Comparison of ENCODE assay signal across 8 cellular contexts in the genomic region with DNA sequence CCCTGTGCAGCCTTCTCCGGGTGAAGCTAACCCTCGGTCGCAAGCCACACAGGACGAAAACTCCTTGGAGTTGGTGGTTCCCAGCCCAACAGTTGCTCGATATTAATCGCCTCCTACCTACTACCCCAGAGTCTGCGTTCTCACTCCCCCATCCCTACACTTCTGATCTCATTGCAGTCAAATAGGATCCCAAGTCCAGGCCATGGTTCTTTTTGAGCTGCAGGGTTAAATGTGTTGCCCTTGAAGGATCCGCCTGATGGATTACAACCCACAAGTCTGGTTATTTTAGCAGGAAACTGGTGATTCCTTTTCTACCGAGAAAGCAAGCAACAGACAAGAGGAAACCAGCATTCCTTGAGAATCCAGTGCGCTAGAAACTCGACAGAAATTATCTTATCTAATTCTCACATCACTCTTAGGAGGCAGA.
DNase-seq lines count a peak whose midpoint lies in the region; ATAC-seq and TF ChIP-seq lines count a peak whose summit lies in the region.

No MANE protein-coding gene starts in this region.

- no peaks in the 10 kb centered on the region for H3K9me3 ChIP-seq in DOHH2 (ENCODE audit: control insufficient read depth, insufficient read depth, low read length)
- no peaks in the 10 kb centered on the region for H3K9me3 ChIP-seq in NT2/D1 (ENCODE audit: insufficient read depth, low read length)

- no peaks in the 10 kb centered on the region for H3F3A ChIP-seq in DOHH2 (ENCODE audit: control insufficient read depth, insufficient read depth)

- H3K9me3 Mint-ChIP-seq in effector memory CD8-positive, alpha-beta T cell: no peaks in the 10 kb centered on the region
- H3K9me3 Mint-ChIP-seq in nephron: no peaks in the 10 kb centered on the region

- H3K4me3 Mint-ChIP-seq in effector memory CD8-positive, alpha-beta T cell: peak overlapping the region; percentile 97 to 99
- H3K4me3 Mint-ChIP-seq in nephron: peak overlapping the region; percentile 96 to 99 (median 98)

- H3K79me2 ChIP-seq in DOHH2 (ENCODE audit: control insufficient read depth, low read length): peaks cover 37% of the 10 kb centered on the region

- no peak for DNase-seq in NT2/D1 (ENCODE audit: low read depth, low spot score)
- DNase-seq in effector memory CD8-positive, alpha-beta T cell: no peak
- no peak for DNase-seq in activated CD4-positive, CD25-positive, alpha-beta regulatory T cell (lab: John Stamatoyannopoulos, UW)
- DNase-seq in NCI-H748 treated with DMSO at 0.1 percent for 48 hours (lab: John Stamatoyannopoulos, UW): no peak

- H3K9me2 ChIP-seq in DOHH2 (replicated peaks; ENCODE audit: control insufficient read depth, low read length): no peaks in the 10 kb centered on the region

- peaks cover 38 to 46% of the 10 kb centered on the region in 2 donors for H3K4me1 Mint-ChIP-seq in effector memory CD8-positive, alpha-beta T cell (ENCODE audit: low read depth in 2 of 2)
- H3K4me1 Mint-ChIP-seq in nephron: peaks cover 38% of the 10 kb centered on the region

- H3K4me1 ChIP-seq in DOHH2 (ENCODE audit: control insufficient read depth, low read length) (peaks cover 42% of the 10 kb centered on the region), NT2/D1 (ENCODE audit: insufficient read depth, insufficient read length) (no peaks in the 10 kb centered on the region)

- H3K9ac ChIP-seq in NT2/D1 (ENCODE audit: insufficient read length, low read depth): peak overlapping the region; percentile 88

- no peak for TF ChIP-seq CTCF in DOHH2 (IDR thresholded peaks at IDR 0.05; ENCODE audit: low read depth, low read length, poor library complexity, severe bottlenecking)
- no peak for TF ChIP-seq CTCF in nephron (IDR thresholded peaks at IDR 0.05; ENCODE audit: unreplicated experiment in 3 of 3)

- ATAC-seq in effector memory CD8-positive, alpha-beta T cell (replicated peaks): no peak
- ATAC-seq in GM21360 (IDR thresholded peaks at IDR 0.05; ENCODE audit: unreplicated experiment): no peak
- ATAC-seq in GM21367 (IDR thresholded peaks at IDR 0.05; ENCODE audit: unreplicated experiment): no peak

- H3K4me3 ChIP-seq in DOHH2 (ENCODE audit: low read length): peak overlapping the region; percentile 83
- H3K4me3 ChIP-seq in NT2/D1 (ENCODE audit: insufficient read length, low read depth): peak overlapping the region; percentile 62

- H3K27me3 Mint-ChIP-seq in effector memory CD8-positive, alpha-beta T cell: no peaks in the 10 kb centered on the region
- peaks cover 25% of the 10 kb centered on the region for H3K27me3 Mint-ChIP-seq in nephron (ENCODE audit: low read depth)

- H3K27me3 ChIP-seq in DOHH2 (ENCODE audit: control insufficient read depth, low read length) (no peaks in the 10 kb centered on the region), NT2/D1 (ENCODE audit: insufficient read depth, insufficient read length) (peaks cover 71% of the 10 kb centered on the region)

- H3K36me3 Mint-ChIP-seq in effector memory CD8-positive, alpha-beta T cell (ENCODE audit: insufficient read depth): peaks cover 18% of the 10 kb centered on the region
- no peaks in the 10 kb centered on the region for H3K36me3 Mint-ChIP-seq in nephron (ENCODE audit: low read depth)

- peak overlapping the region; percentile 94 to 95 for H3K27ac Mint-ChIP-seq in effector memory CD8-positive, alpha-beta T cell
- H3K27ac Mint-ChIP-seq in nephron: peak overlapping the region; percentile 63 to 88 (median 63)

- peak overlapping the region; percentile 49; the same call in 1 of the 2 replicates for H3K27ac ChIP-seq in DOHH2 (ENCODE audit: low read depth, low read length)

- H4K20me1 ChIP-seq in DOHH2 (ENCODE audit: control insufficient read depth, insufficient read depth, low read depth, low read length): peaks cover 11% of the 10 kb centered on the region; the same call in 1 of the 2 replicates

- peak overlapping the region; percentile 66 for H3K4me2 ChIP-seq in DOHH2 (ENCODE audit: low read length)

- peaks cover 20% of the 10 kb centered on the region for H3K36me3 ChIP-seq in DOHH2 (ENCODE audit: control insufficient read depth, low read length)
- H3K36me3 ChIP-seq in NT2/D1 (ENCODE audit: insufficient read depth, insufficient read length, low read length): no peaks in the 10 kb centered on the region
